1 cellular context compared by ENCODE assay signal in genomic region chr4:18369561-18369960, GRCh38.
TF ChIP-seq lines count a peak whose summit lies in the region.

No MANE protein-coding gene starts in this region.

TF ChIP-seq in K562, 482 proteins besides CTCF, POLR2A, EP300 and RAD21 (continued from another document):
- TF ChIP-seq ZBTB11 (CRISPR knock-in tag; IDR thresholded peaks at IDR 0.05) (peak in 1 of 3 experiments; percentile 74; a peak in 2 of 6 replicates), RBM25 (IDR thresholded peaks at IDR 0.05; ENCODE audit: low read depth, low read length, severe bottlenecking) (no peak), MCM2 (IDR thresholded peaks at IDR 0.05; ENCODE audit: low read depth) (no peak), NCOR1 (IDR thresholded peaks at IDR 0.05) (no peak), ZNF740 (CRISPR knock-in tag; IDR thresholded peaks at IDR 0.05) (no peak), ZNF740 (tag; IDR thresholded peaks at IDR 0.05) (no peak), HDAC6 (IDR thresholded peaks at IDR 0.05; ENCODE audit: low read depth, low read length) (no peak), MIER1 (IDR thresholded peaks at IDR 0.05; ENCODE audit: low read depth) (no peak), GTF2F1 (IDR thresholded peaks at IDR 0.05; ENCODE audit: low read depth, low read length) (no peak), ZNF707 (CRISPR knock-in tag; conservative IDR thresholded peaks at IDR 0.05) (peak; percentile 85), RFX1 (IDR thresholded peaks at IDR 0.05) (no peak), SRSF3 (IDR thresholded peaks at IDR 0.05; ENCODE audit: insufficient read depth, low read length) (no peak), ZNF76 (CRISPR knock-in tag; IDR thresholded peaks at IDR 0.05; ENCODE audit: borderline replicate concordance) (peak; percentile 90), ZNF140 (CRISPR knock-in tag; IDR thresholded peaks at IDR 0.05) (peak; percentile 74), ILF3 (IDR thresholded peaks at IDR 0.05; ENCODE audit: borderline replicate concordance) (no peak), ZNF764 (CRISPR knock-in tag; IDR thresholded peaks at IDR 0.05; ENCODE audit: low read depth) (no peak), ZNF165 (CRISPR knock-in tag; IDR thresholded peaks at IDR 0.05; ENCODE audit: borderline replicate concordance) (0 out of 2 replicates have a peak, but pooled peaks have one; percentile 47), CGGBP1 (CRISPR knock-in tag; IDR thresholded peaks at IDR 0.05) (no peak), L3MBTL2 (IDR thresholded peaks at IDR 0.05) (no peak), HSF4 (CRISPR knock-in tag; IDR thresholded peaks at IDR 0.05; ENCODE audit: borderline replicate concordance) (no peak), KLF10 (CRISPR knock-in tag; IDR thresholded peaks at IDR 0.05) (no peak), GATA2 (CRISPR knock-in tag; IDR thresholded peaks at IDR 0.05) (no peak), TEAD4 (IDR thresholded peaks at IDR 0.05; ENCODE audit: low read length) (no peak), TEAD4 (CRISPR knock-in tag; IDR thresholded peaks at IDR 0.05; ENCODE audit: borderline replicate concordance) (no peak), ZNF785 (CRISPR knock-in tag; IDR thresholded peaks at IDR 0.05) (peak; percentile 87; the same call in 1 of the 2 replicates), ZNF584 (CRISPR knock-in tag; IDR thresholded peaks at IDR 0.05; ENCODE audit: low read depth) (no peak), SMARCA5 (IDR thresholded peaks at IDR 0.05) (no peak), ID3 (CRISPR knock-in tag; IDR thresholded peaks at IDR 0.05) (0 out of 2 replicates have a peak, but pooled peaks have one; percentile 48), ID3 (tag; IDR thresholded peaks at IDR 0.05) (no peak), ZSCAN29 (IDR thresholded peaks at IDR 0.05) (no peak), DIDO1 (tag; IDR thresholded peaks at IDR 0.05; ENCODE audit: low read depth) (no peak), WHSC1 (IDR thresholded peaks at IDR 0.05; ENCODE audit: low read length) (no peak), MTF1 (CRISPR knock-in tag; IDR thresholded peaks at IDR 0.05; ENCODE audit: borderline replicate concordance) (peak; percentile 94), MBD1 (CRISPR knock-in tag; IDR thresholded peaks at IDR 0.05) (no peak), KDM5B (IDR thresholded peaks at IDR 0.05; ENCODE audit: insufficient replicate concordance, low read depth, low read length) (no peak), ARID4B (CRISPR knock-in tag; IDR thresholded peaks at IDR 0.05) (no peak), LARP7 (IDR thresholded peaks at IDR 0.05) (no peak), TSC22D4 (tag; IDR thresholded peaks at IDR 0.05) (no peak), HMGN3 (IDR thresholded peaks at IDR 0.05; ENCODE audit: borderline replicate concordance, extremely low read depth, insufficient read length, low read depth, low read length) (no peak), MEIS2 (IDR thresholded peaks at IDR 0.05; ENCODE audit: partially characterized antibody) (no peak)
